In genomic region chr17:77464988-77465357, GRCh38 we compare ENCODE assay signal across 11 cellular contexts.
DNase-seq lines count a peak whose midpoint lies in the region; ATAC-seq and TF ChIP-seq lines count a peak whose summit lies in the region.
"Had no signal": no experiment of that assay in that cellular context is flagged by ENCODE, and none has a peak within 500 bp of the region (broad histone marks: within the 10 kb centered on the region; RNA-seq: fewer than 3 reads in every experiment).

No MANE protein-coding gene starts in this region.

- no peaks in the 10 kb centered on the region for H3K9me3 ChIP-seq in SU-DHL-6 (ENCODE audit: insufficient read depth, low read length)
- H3K9me3 ChIP-seq: thyroid gland had no signal

- peak overlapping the region; percentile 99 for H3K4me2 ChIP-seq in SU-DHL-6 (ENCODE audit: low read depth, low read length, poor library complexity, severe bottlenecking)

- peaks cover 59% of the 10 kb centered on the region for H3F3A ChIP-seq in SU-DHL-6 (ENCODE audit: insufficient read depth)

- peak overlapping the region; percentile 71 for H3K4me3 Mint-ChIP-seq in activated T-cell treated with anti-CD3 and anti-CD28 coated beads, Interleukin-2, amount 50 U/mL, for 24 hours
- peak overlapping the region; percentile 14 for H3K4me3 Mint-ChIP-seq in glutamatergic neuron (ENCODE audit: unreplicated experiment)
- H3K4me3 Mint-ChIP-seq in stimulated activated memory B cell treated with anti-CD40 and anti-IgM and Interleukin-4, amounts not matched to agents 10 μg/mL and 1 μg/mL and 100 μg/mL, for 72 hours: peak overlapping the region; percentile 76

- no peaks in the 10 kb centered on the region for H4K20me1 ChIP-seq in SU-DHL-6 (ENCODE audit: low read depth, low read length)

- no peaks in the 10 kb centered on the region for H3K27me3 ChIP-seq in SU-DHL-6 (ENCODE audit: low read length)
- H3K27me3 ChIP-seq: thyroid gland had no signal

- peak overlapping the region; percentile 100 for H3K27ac ChIP-seq in SU-DHL-6 (ENCODE audit: low read depth, low read length)

- peak overlapping the region; percentile 21 for H3K4me3 ChIP-seq in SU-DHL-6 (ENCODE audit: insufficient read depth, low read length, poor library complexity, severe bottlenecking)
- H3K4me3 ChIP-seq: thyroid gland had no signal

- H3K27me3 Mint-ChIP-seq in activated T-cell treated with anti-CD3 and anti-CD28 coated beads, Interleukin-2, amount 50 U/mL, for 24 hours: no peaks in the 10 kb centered on the region
- H3K27me3 Mint-ChIP-seq in glutamatergic neuron (ENCODE audit: unreplicated experiment): peaks cover 17% of the 10 kb centered on the region
- no peaks in the 10 kb centered on the region for H3K27me3 Mint-ChIP-seq in stimulated activated memory B cell treated with anti-CD40 and anti-IgM and Interleukin-4, amounts not matched to agents 10 μg/mL and 1 μg/mL and 100 μg/mL, for 72 hours

- peaks cover 91% of the 10 kb centered on the region for H3K4me1 Mint-ChIP-seq in activated T-cell treated with anti-CD3 and anti-CD28 coated beads, Interleukin-2, amount 50 U/mL, for 24 hours (ENCODE audit: low read depth)
- H3K4me1 Mint-ChIP-seq in glutamatergic neuron (ENCODE audit: low read depth, unreplicated experiment): peaks cover 39% of the 10 kb centered on the region
- peaks cover 95% of the 10 kb centered on the region for H3K4me1 Mint-ChIP-seq in stimulated activated memory B cell treated with anti-CD40 and anti-IgM and Interleukin-4, amounts not matched to agents 10 μg/mL and 1 μg/mL and 100 μg/mL, for 72 hours

- H2AFZ ChIP-seq in SU-DHL-6 (ENCODE audit: low read depth, low read length, severe bottlenecking): no peak overlapping the region

- H3K27ac Mint-ChIP-seq in activated T-cell treated with anti-CD3 and anti-CD28 coated beads, Interleukin-2, amount 50 U/mL, for 24 hours: peak overlapping the region; percentile 93
- peak overlapping the region; percentile 91 for H3K27ac Mint-ChIP-seq in glutamatergic neuron (ENCODE audit: unreplicated experiment)
- peak overlapping the region; percentile 95 for H3K27ac Mint-ChIP-seq in stimulated activated memory B cell treated with anti-CD40 and anti-IgM and Interleukin-4, amounts not matched to agents 10 μg/mL and 1 μg/mL and 100 μg/mL, for 72 hours

- H3K36me3 ChIP-seq in SU-DHL-6 (ENCODE audit: low read length): peaks cover 6% of the 10 kb centered on the region; the same call in 1 of the 2 replicates
- H3K36me3 ChIP-seq: thyroid gland had no signal

- H3K36me3 Mint-ChIP-seq in activated T-cell treated with anti-CD3 and anti-CD28 coated beads, Interleukin-2, amount 50 U/mL, for 24 hours (ENCODE audit: low read depth): peaks cover 79% of the 10 kb centered on the region
- peaks cover 2% of the 10 kb centered on the region for H3K36me3 Mint-ChIP-seq in glutamatergic neuron (ENCODE audit: unreplicated experiment)
- H3K36me3 Mint-ChIP-seq in stimulated activated memory B cell treated with anti-CD40 and anti-IgM and Interleukin-4, amounts not matched to agents 10 μg/mL and 1 μg/mL and 100 μg/mL, for 72 hours: peaks cover 45% of the 10 kb centered on the region

- no peaks in the 10 kb centered on the region for H3K9me3 Mint-ChIP-seq in activated T-cell treated with anti-CD3 and anti-CD28 coated beads, Interleukin-2, amount 50 U/mL, for 24 hours
- peaks cover 22% of the 10 kb centered on the region for H3K9me3 Mint-ChIP-seq in glutamatergic neuron (ENCODE audit: unreplicated experiment)
- H3K9me3 Mint-ChIP-seq in stimulated activated memory B cell treated with anti-CD40 and anti-IgM and Interleukin-4, amounts not matched to agents 10 μg/mL and 1 μg/mL and 100 μg/mL, for 72 hours: peaks cover 6% of the 10 kb centered on the region

- DNase-seq in activated T-cell treated with anti-CD3 and anti-CD28 coated beads, Interleukin-2, amount 50 U/mL, for 24 hours: no peak
- DNase-seq in activated T-cell treated with anti-CD3 and anti-CD28 coated beads, Interleukin-2, amount 50 U/mL, for 1 hour: no peak
- DNase-seq in glutamatergic neuron (no peak), NAMALWA (ENCODE audit: low spot score) (no peak), inferior parietal cortex (ENCODE audit: extremely low spot score) (no peak), mesenteric fat pad (ENCODE audit: low spot score) (no peak)
- DNase-seq: cortex of kidney, NCI-H69 had no signal

- H3K79me2 ChIP-seq in SU-DHL-6 (ENCODE audit: insufficient read depth, low read length): peaks cover 88% of the 10 kb centered on the region

- no peaks in the 10 kb centered on the region for H3K9me2 ChIP-seq in SU-DHL-6 (replicated peaks; ENCODE audit: insufficient read depth, low read length)

- peak overlapping the region; percentile 52 for H3K9ac ChIP-seq in SU-DHL-6 (ENCODE audit: low read length)

- ATAC-seq in stimulated activated memory B cell treated with anti-CD40 and anti-IgM and Interleukin-4, amounts not matched to agents 10 μg/mL and 1 μg/mL and 100 μg/mL, for 72 hours: no peak

- TF ChIP-seq CTCF in SU-DHL-6 (IDR thresholded peaks at IDR 0.05; ENCODE audit: insufficient read depth, low read length, poor library complexity, severe bottlenecking): no peak
- no peak for TF ChIP-seq CTCF in glutamatergic neuron (IDR thresholded peaks at IDR 0.05; ENCODE audit: partially characterized antibody, unreplicated experiment)

Comparison
In these comparisons a context has a peak if more than half of its experiments do, and no peak if none do; other contexts are left out.
1. H3K4me3 Mint-ChIP-seq: peak in every context shown above with its lines; median percentile 76 in stimulated activated memory B cell treated with anti-CD40 and anti-IgM and Interleukin-4, amounts not matched to agents 10 μg/mL and 1 μg/mL and 100 μg/mL, for 72 hours; 71 in activated T-cell treated with anti-CD3 and anti-CD28 coated beads, Interleukin-2, amount 50 U/mL, for 24 hours; 14 in glutamatergic neuron.